ENCODE assay signal across 9 cellular contexts in the genomic region with DNA sequence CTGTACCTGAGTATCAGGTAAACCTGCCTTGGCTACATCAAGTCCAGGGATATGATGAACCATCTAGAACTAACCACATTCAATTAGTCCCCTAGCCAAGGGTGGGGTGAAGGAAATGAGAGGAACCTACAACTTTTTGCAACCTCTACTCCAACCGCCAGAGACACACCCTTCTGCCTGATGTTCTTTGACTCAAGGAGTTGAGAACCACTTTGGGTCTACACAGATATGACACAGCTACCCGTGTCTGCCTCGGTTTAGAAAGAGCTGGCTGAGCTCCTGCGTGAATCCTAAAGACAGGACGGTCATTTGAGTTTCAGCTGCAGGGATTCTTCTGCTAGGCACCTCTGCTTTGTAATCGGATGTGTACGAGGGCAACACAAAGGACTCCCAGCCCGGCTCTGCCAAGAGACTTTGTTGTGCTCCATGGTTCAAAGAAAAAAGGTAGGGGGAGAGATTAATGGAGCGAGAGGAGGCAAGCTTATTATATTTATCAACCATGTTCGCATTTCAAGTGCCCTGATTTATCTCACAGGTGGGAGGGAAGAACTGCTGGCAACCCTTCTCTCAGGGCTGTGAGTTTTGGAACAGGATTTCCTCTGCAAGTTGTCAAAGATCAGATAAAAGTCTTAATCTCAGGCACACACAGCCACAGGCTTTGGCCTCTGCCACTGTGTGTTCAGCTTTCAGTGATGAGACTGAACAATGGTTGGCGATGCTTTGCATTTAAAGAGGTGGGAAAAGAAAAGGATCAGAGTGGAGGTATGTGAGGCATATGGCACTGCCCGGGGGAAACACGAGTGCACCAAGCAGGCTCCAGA. TPM values are rescaled to one million over a fixed set of nuclear protein-coding genes. Genes with fewer than 3 reads are reported as not detected.
A peak's percentile ranks its signal among the peaks of the same experiment; 100 is the strongest.
DNase-seq lines count a peak whose midpoint lies in the region; ATAC-seq and TF ChIP-seq lines count a peak whose summit lies in the region.
"Had no signal": no experiment of that assay in that cellular context is flagged by ENCODE, and none has a peak within 500 bp of the region (broad histone marks: within the 10 kb centered on the region; RNA-seq: fewer than 3 reads in every experiment).

No MANE protein-coding gene starts in this region.

- peaks cover 100% of the 10 kb centered on the region for H3K4me1 Mint-ChIP-seq in activated naive CD4-positive, alpha-beta T cell treated with anti-CD3 and anti-CD28 coated beads, Interleukin-2, amount 50 U/mL, for 24 hours
- peaks cover 87% of the 10 kb centered on the region for H3K4me1 Mint-ChIP-seq in T-helper 17 cell
- H3K4me1 Mint-ChIP-seq in stimulated activated naive CD8-positive, alpha-beta T cell treated with anti-CD3 and anti-CD28 coated beads, Interleukin-15, amount 100 ng/mL, for 72 hours, result peaks cover 99% of the 10 kb centered on the region

- H3K36me3 ChIP-seq in esophagus muscularis mucosa, result no peaks in the 10 kb centered on the region

- H3K9me3 ChIP-seq in T-helper 17 cell (ENCODE audit: control insufficient read depth, low read length, poor library complexity, severe bottlenecking) (no peaks in the 10 kb centered on the region), esophagus muscularis mucosa (no peaks in the 10 kb centered on the region)

- intact Hi-C loops in esophagus muscularis mucosa (cut with DNase I), result no loop called here

- H3K4me3 Mint-ChIP-seq in activated naive CD4-positive, alpha-beta T cell treated with anti-CD3 and anti-CD28 coated beads, Interleukin-2, amount 50 U/mL, for 24 hours, result peak overlapping the region; percentile 83
- H3K4me3 Mint-ChIP-seq in T-helper 17 cell, result peak overlapping the region; percentile 89
- H3K4me3 Mint-ChIP-seq in stimulated activated naive CD8-positive, alpha-beta T cell treated with anti-CD3 and anti-CD28 coated beads, Interleukin-15, amount 100 ng/mL, for 72 hours, result peak overlapping the region; percentile 47 to 62

- no peak overlapping the region for H3K4me3 ChIP-seq in esophagus muscularis mucosa

- TF ChIP-seq POLR2A in esophagus muscularis mucosa (IDR thresholded peaks at IDR 0.05; ENCODE audit: low read depth), result no peak

- no peak for TF ChIP-seq CTCF in esophagus muscularis mucosa (IDR thresholded peaks at IDR 0.05)

- H3K27me3 ChIP-seq in esophagus muscularis mucosa, result no peaks in the 10 kb centered on the region

- H3K9me3 Mint-ChIP-seq in activated naive CD4-positive, alpha-beta T cell treated with anti-CD3 and anti-CD28 coated beads, Interleukin-2, amount 50 U/mL, for 24 hours, result no peaks in the 10 kb centered on the region
- H3K9me3 Mint-ChIP-seq in stimulated activated naive CD8-positive, alpha-beta T cell treated with anti-CD3 and anti-CD28 coated beads, Interleukin-15, amount 100 ng/mL, for 72 hours, result no peaks in the 10 kb centered on the region

- ATAC-seq in T-helper 17 cell (peak; percentile 50), HG02588 (IDR thresholded peaks at IDR 0.05; ENCODE audit: unreplicated experiment) (no peak), HG03469 (IDR thresholded peaks at IDR 0.05; ENCODE audit: unreplicated experiment) (no peak)
- ATAC-seq in stimulated activated naive CD8-positive, alpha-beta T cell treated with anti-CD3 and anti-CD28 coated beads, Interleukin-15, amount 100 ng/mL, for 72 hours, result peak; percentile 32

- peaks cover 5 to 74% (median 58%) of the 10 kb centered on the region in 4 donors for H3K4me1 ChIP-seq in esophagus muscularis mucosa

- no peaks in the 10 kb centered on the region for H3K27me3 Mint-ChIP-seq in activated naive CD4-positive, alpha-beta T cell treated with anti-CD3 and anti-CD28 coated beads, Interleukin-2, amount 50 U/mL, for 24 hours
- H3K27me3 Mint-ChIP-seq in T-helper 17 cell, result no peaks in the 10 kb centered on the region
- no peaks in the 10 kb centered on the region for H3K27me3 Mint-ChIP-seq in stimulated activated naive CD8-positive, alpha-beta T cell treated with anti-CD3 and anti-CD28 coated beads, Interleukin-15, amount 100 ng/mL, for 72 hours

- H3K27ac ChIP-seq in esophagus muscularis mucosa (replicated peaks in 1 of 4), result peak overlapping the region; percentile 19 to 33 (median 26)

- DNase-seq in activated naive CD4-positive, alpha-beta T cell treated with Interleukin-2 at 50 U/mL for 16 hours, result no peak
- DNase-seq in T-helper 17 cell, result no peak
- no peak for DNase-seq in esophagus muscularis mucosa (ENCODE audit: extremely low spot score)
- no peak for DNase-seq in stimulated activated naive CD8-positive, alpha-beta T cell treated with anti-CD3 and anti-CD28 coated beads, Interleukin-15, amount 100 ng/mL, for 72 hours
- no peak for DNase-seq in NCI-H526 treated with DMSO at 0.1 percent for 48 hours (lab: John Stamatoyannopoulos, UW)
- DNase-seq: NCI-H774 had no signal

- H3K27ac Mint-ChIP-seq in activated naive CD4-positive, alpha-beta T cell treated with anti-CD3 and anti-CD28 coated beads, Interleukin-2, amount 50 U/mL, for 24 hours, result peak overlapping the region; percentile 93
- H3K27ac Mint-ChIP-seq in T-helper 17 cell, result peak overlapping the region; percentile 86
- peak overlapping the region in 1 of 2 donors; percentile 0 for H3K27ac Mint-ChIP-seq in stimulated activated naive CD8-positive, alpha-beta T cell treated with anti-CD3 and anti-CD28 coated beads, Interleukin-15, amount 100 ng/mL, for 72 hours

- TF ChIP-seq EP300 in esophagus muscularis mucosa (IDR thresholded peaks at IDR 0.05), result no peak

- WGBS in esophagus muscularis mucosa, result 72% methylated on average over 13 of the region's 13 CpGs

- no peaks in the 10 kb centered on the region for H3K36me3 Mint-ChIP-seq in activated naive CD4-positive, alpha-beta T cell treated with anti-CD3 and anti-CD28 coated beads, Interleukin-2, amount 50 U/mL, for 24 hours
- peaks cover 2% of the 10 kb centered on the region for H3K36me3 Mint-ChIP-seq in T-helper 17 cell (ENCODE audit: low read depth)

RNA-seq across cellular contexts. Expression of a gene that starts 35.1 kb away (rescaled TPM):
- total RNA-seq in T-helper 17 cell (100 to 1,000 TPM; 113 to 117 TPM), esophagus muscularis mucosa (10 to 100 TPM; 17.4 to 43.8 (median 29.6) TPM)

Comparison
In these comparisons a context has a peak if more than half of its experiments do, and no peak if none do; other contexts are left out.
1. ATAC-seq: peak in T-helper 17 cell (single experiment) and stimulated activated naive CD8-positive, alpha-beta T cell treated with anti-CD3 and anti-CD28 coated beads, Interleukin-15, amount 100 ng/mL, for 72 hours (single experiment); none in HG02588 (single experiment) and HG03469 (single experiment).
2. Peak in every context shown above with its lines, with median percentiles within 50 percentile points of each other: H3K4me3 Mint-ChIP-seq.